ENCODE assay signal across 16 cellular contexts in the genomic region with DNA sequence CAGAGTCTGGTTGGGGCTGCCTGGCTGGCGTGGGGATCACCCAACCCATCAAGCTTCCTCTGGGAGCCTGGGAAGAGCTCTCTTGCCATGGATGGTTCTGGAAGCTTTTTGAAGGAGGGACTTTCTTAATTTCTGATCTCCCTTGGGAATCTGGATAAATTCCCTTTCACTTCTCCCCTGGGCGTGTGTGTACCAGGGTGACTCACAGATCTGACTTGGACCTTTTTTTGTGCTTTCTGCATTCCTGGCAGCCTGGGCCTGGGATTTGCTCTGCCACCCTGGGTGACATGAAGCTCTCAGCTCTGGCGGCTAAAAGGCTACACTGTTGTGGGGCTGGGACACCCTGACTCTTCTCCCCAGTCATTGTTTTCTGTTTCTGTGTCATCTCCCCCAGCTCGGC.
DNase-seq lines count a peak whose midpoint lies in the region; ATAC-seq and TF ChIP-seq lines count a peak whose summit lies in the region.
"Had no signal": no experiment of that assay in that cellular context is flagged by ENCODE, and none has a peak within 500 bp of the region (broad histone marks: within the 10 kb centered on the region; RNA-seq: fewer than 3 reads in every experiment).

No MANE protein-coding gene starts in this region.

- no peak overlapping the region for H3K4me3 Mint-ChIP-seq in T-helper 2 cell treated with Interferon-gamma antibody and Interleukin-4, amounts not matched to agents 5 μg/mL and 100 μg/mL, for 36 hours
- H3K4me3 Mint-ChIP-seq: natural killer cell had no signal

- CTCF ChIA-PET in Panc1 (lab: Charles Lee), result no interaction called here

- H3K27me3 Mint-ChIP-seq in T-helper 2 cell treated with Interferon-gamma antibody and Interleukin-4, amounts not matched to agents 5 μg/mL and 100 μg/mL, for 36 hours (ENCODE audit: low read depth), result no peaks in the 10 kb centered on the region

- in situ Hi-C loops in Panc1 (cut with HindIII; ENCODE audit: low pct_unique_long_range_greater_than_20kb, low sequenced_read_pairs), result no loop called here

- no peak for TF ChIP-seq EP300 in stomach (IDR thresholded peaks at IDR 0.05)

- H3K4me1 ChIP-seq in Panc1 (ENCODE audit: control insufficient read depth, insufficient read depth, low read length) (peaks cover 66% of the 10 kb centered on the region), esophagus (ENCODE audit: control insufficient read depth in 2 of 2, insufficient read depth in 2 of 2, low read length in 1 of 2) (peaks cover 2 to 21% of the 10 kb centered on the region in 2 donors), stomach (peaks cover 52 to 83% (median 62%) of the 10 kb centered on the region in 4 donors)

- H3K27me3 ChIP-seq in Panc1 (ENCODE audit: control insufficient read depth, insufficient read depth, low read length) (no peaks in the 10 kb centered on the region), esophagus (ENCODE audit: control insufficient read depth in 1 of 2, insufficient read depth in 2 of 2, low read length in 2 of 2) (no peaks in the 10 kb centered on the region), stomach (no peaks in the 10 kb centered on the region)

- TF ChIP-seq CTCF in Panc1 (IDR thresholded peaks at IDR 0.05), result no peak
- TF ChIP-seq CTCF in stomach (IDR thresholded peaks at IDR 0.05), result no peak

- BruUV-seq in Panc1 (replicated peaks; lab: Mats Ljungman, UMichigan), result no TSS peak

- 47 to 66% methylated on average over 4 of the region's 4 CpGs for WGBS in esophagus, 2 donors
- WGBS in stomach, 5 donors, result 64 to 72% (median 68%) methylated on average over 4 of the region's 4 CpGs

- no peak for TF ChIP-seq POLR2A in stomach (IDR thresholded peaks at IDR 0.05)

- peaks cover 46% of the 10 kb centered on the region for H3K36me3 Mint-ChIP-seq in T-helper 2 cell treated with Interferon-gamma antibody and Interleukin-4, amounts not matched to agents 5 μg/mL and 100 μg/mL, for 36 hours (ENCODE audit: low read depth)

- H3K36me3 ChIP-seq in Panc1 (ENCODE audit: control insufficient read depth, insufficient read depth, low read length) (no peaks in the 10 kb centered on the region), esophagus (ENCODE audit: control insufficient read depth in 2 of 2, insufficient read depth in 2 of 2, low read length in 1 of 2) (peaks cover 0 to 18% of the 10 kb centered on the region in 2 donors), stomach (peaks cover 29 to 57% (median 45%) of the 10 kb centered on the region in 4 donors)

- peak overlapping the region; percentile 28 for H3K27ac Mint-ChIP-seq in T-helper 2 cell treated with Interferon-gamma antibody and Interleukin-4, amounts not matched to agents 5 μg/mL and 100 μg/mL, for 36 hours
- H3K27ac Mint-ChIP-seq: natural killer cell had no signal

- POLR2A ChIA-PET in Panc1 (lab: Charles Lee), result no interaction called here

- no peak for ATAC-seq in Panc1
- ATAC-seq in HG03442 (IDR thresholded peaks at IDR 0.05; ENCODE audit: unreplicated experiment), result no peak
- ATAC-seq: HepG2, natural killer cell had no signal

- DNase-seq in T-helper 2 cell treated with Interferon-gamma antibody and Interleukin-4, amounts not matched to agents 5 μg/mL and 100 μg/mL, for 36 hours (ENCODE audit: low spot score), result no peak
- DNase-seq in T-helper 2 cell (no peak), Panc1 (ENCODE audit: low read depth, low spot score) (no peak), stomach (no peak), NCI-H82 treated with DMSO at 0.1 percent for 48 hours (lab: John Stamatoyannopoulos, UW; ENCODE audit: unreplicated experiment) (no peak), NCI-H1092 treated with DMSO at 0.1 percent for 48 hours (lab: John Stamatoyannopoulos, UW) (no peak)
- DNase-seq: DMS79 treated with DMSO at 0.1 percent for 48 hours; effector memory CD4-positive, alpha-beta T cell; natural killer cell; NCI-H2029; WERI-Rb-1 had no signal

- H3K9me3 ChIP-seq in Panc1 (ENCODE audit: control insufficient read depth, insufficient read depth, low read depth, low read length) (no peaks in the 10 kb centered on the region), esophagus (ENCODE audit: control insufficient read depth in 2 of 2, insufficient read depth in 1 of 2, low read depth in 1 of 2, low read length in 1 of 2) (no peaks in the 10 kb centered on the region), stomach (no peaks in the 10 kb centered on the region)

- H3K4me3 ChIP-seq in Panc1 (ENCODE audit: low read depth in 2 of 2, low read length in 2 of 2) (no peak overlapping the region), esophagus (ENCODE audit: low read depth in 1 of 2, low read length in 2 of 2) (no peak overlapping the region), stomach (no peak overlapping the region)
- H3K4me3 ChIP-seq: smooth muscle cell had no signal

- intact Hi-C loops in Panc1 (cut with micrococcal nuclease; ENCODE audit: unreplicated experiment), result no loop called here
- intact Hi-C loops in stomach (cut with DNase I; ENCODE audit: low total_unique reads), result loop anchor here (10.0 kb wide), 1 partner anchor 135 kb away; a partner anchor contains a TSS

- H3K27ac ChIP-seq in Panc1 (ENCODE audit: low read length), result peak overlapping the region; percentile 95
- peak overlapping the region; percentile 45 to 87 for H3K27ac ChIP-seq in esophagus (ENCODE audit: low read depth in 2 of 2, low read length in 1 of 2)
- peak overlapping the region; percentile 29 to 91 (median 61) for H3K27ac ChIP-seq in stomach
- H3K27ac ChIP-seq: 22Rv1, WERI-Rb-1 had no signal

- H3K4me1 Mint-ChIP-seq in T-helper 2 cell treated with Interferon-gamma antibody and Interleukin-4, amounts not matched to agents 5 μg/mL and 100 μg/mL, for 36 hours (ENCODE audit: low read depth), result peaks cover 10% of the 10 kb centered on the region

- no peaks in the 10 kb centered on the region for H3K9me3 Mint-ChIP-seq in T-helper 2 cell treated with Interferon-gamma antibody and Interleukin-4, amounts not matched to agents 5 μg/mL and 100 μg/mL, for 36 hours
- H3K9me3 Mint-ChIP-seq: natural killer cell had no signal
